24 cellular contexts compared by ENCODE assay signal in genomic region chr7:25307624-25308023, GRCh38.
DNase-seq lines count a peak whose midpoint lies in the region; ATAC-seq and TF ChIP-seq lines count a peak whose summit lies in the region.
"Had no signal": no experiment of that assay in that cellular context is flagged by ENCODE, and none has a peak within 500 bp of the region (broad histone marks: within the 10 kb centered on the region; RNA-seq: fewer than 3 reads in every experiment).

No MANE protein-coding gene starts in this region.

- ATAC-seq in WTC11 (no peak), GM21360 (IDR thresholded peaks at IDR 0.05; ENCODE audit: unreplicated experiment) (no peak)
- no peak for ATAC-seq in naive thymus-derived CD8-positive, alpha-beta T cell
- ATAC-seq: A549, GM12878 had no signal

- H2AFZ ChIP-seq in neural progenitor cell (replicated peaks), result no peak overlapping the region

- no peaks in the 10 kb centered on the region for H3K36me3 Mint-ChIP-seq in WTC11
- no peaks in the 10 kb centered on the region for H3K36me3 Mint-ChIP-seq in endodermal cell (ENCODE audit: low read depth)
- peaks cover 1% of the 10 kb centered on the region for H3K36me3 Mint-ChIP-seq in neural progenitor cell
- no peaks in the 10 kb centered on the region for H3K36me3 Mint-ChIP-seq in naive thymus-derived CD8-positive, alpha-beta T cell
- no peaks in the 10 kb centered on the region for H3K36me3 Mint-ChIP-seq in activated CD4-positive, alpha-beta memory T cell treated with anti-CD3 and anti-CD28 coated beads, Interleukin-2, amount 10 ng/mL, durations not matched to agents 7 days and 5 days (ENCODE audit: low read depth)
- H3K36me3 Mint-ChIP-seq: CD14-positive monocyte; CD8-positive, alpha-beta memory T cell had no signal

- H3K4me3 Mint-ChIP-seq in WTC11 (no peak overlapping the region), endodermal cell (no peak overlapping the region), neural progenitor cell (no peak overlapping the region)
- H3K4me3 Mint-ChIP-seq in naive thymus-derived CD8-positive, alpha-beta T cell, result no peak overlapping the region
- no peak overlapping the region for H3K4me3 Mint-ChIP-seq in activated CD4-positive, alpha-beta memory T cell treated with anti-CD3 and anti-CD28 coated beads, Interleukin-2, amount 10 ng/mL, durations not matched to agents 7 days and 5 days
- H3K4me3 Mint-ChIP-seq: CD14-positive monocyte; CD4-positive, alpha-beta T cell; CD8-positive, alpha-beta memory T cell; HFFc6 had no signal

- no peak overlapping the region for H3K4me3 ChIP-seq in endodermal cell (ENCODE audit: low read length)
- no peak overlapping the region for H3K4me3 ChIP-seq in neural progenitor cell
- H3K4me3 ChIP-seq: A549; BLaER1 treated with 17β-estradiol and CSF1 and Interleukin-3, amounts not matched to agents 10 nM and 100 nM; GM12878; HAP-1 had no signal

- H3K36me3 ChIP-seq in endodermal cell (ENCODE audit: control insufficient read depth, insufficient read depth, low read length) (no peaks in the 10 kb centered on the region), neural progenitor cell (no peaks in the 10 kb centered on the region)
- H3K36me3 ChIP-seq: BE2C; BLaER1 treated with 17β-estradiol and CSF1 and Interleukin-3, amounts not matched to agents 10 nM and 100 nM; HAP-1 had no signal

- no peak overlapping the region for H3K9ac ChIP-seq in endodermal cell (ENCODE audit: extremely low read depth, low read length, poor library complexity, severe bottlenecking)
- no peak overlapping the region for H3K9ac ChIP-seq in neural progenitor cell
- H3K9ac ChIP-seq: BLaER1 treated with 17β-estradiol and CSF1 and Interleukin-3, amounts not matched to agents 10 nM and 100 nM had no signal

- H3K4me2 ChIP-seq in neural progenitor cell, result no peak overlapping the region
- H3K4me2 ChIP-seq: A549; BLaER1 treated with 17β-estradiol and CSF1 and Interleukin-3, amounts not matched to agents 10 nM and 100 nM had no signal

- H4K20me1 ChIP-seq in neural progenitor cell (ENCODE audit: low read depth), result no peaks in the 10 kb centered on the region
- H4K20me1 ChIP-seq: BLaER1 treated with 17β-estradiol and CSF1 and Interleukin-3, amounts not matched to agents 10 nM and 100 nM had no signal

- H3K9me3 ChIP-seq in endodermal cell (ENCODE audit: control insufficient read depth, low read length) (no peaks in the 10 kb centered on the region), neural progenitor cell (ENCODE audit: low read depth) (no peaks in the 10 kb centered on the region)
- H3K9me3 ChIP-seq: A549; BE2C; BLaER1 treated with 17β-estradiol and CSF1 and Interleukin-3, amounts not matched to agents 10 nM and 100 nM; HAP-1 had no signal

- H3K4me1 ChIP-seq in endodermal cell (ENCODE audit: control insufficient read depth, insufficient read depth, low read length), result peaks cover 3% of the 10 kb centered on the region
- H3K4me1 ChIP-seq in neural progenitor cell, result peaks cover 8% of the 10 kb centered on the region
- H3K4me1 ChIP-seq: A549; BE2C; BLaER1 treated with 17β-estradiol and CSF1 and Interleukin-3, amounts not matched to agents 10 nM and 100 nM; HAP-1 had no signal

- H3K27me3 ChIP-seq in endodermal cell (ENCODE audit: control insufficient read depth, insufficient read depth, low read length, poor library complexity, severe bottlenecking) (no peaks in the 10 kb centered on the region), neural progenitor cell (no peaks in the 10 kb centered on the region)
- H3K27me3 ChIP-seq: BLaER1 treated with 17β-estradiol and CSF1 and Interleukin-3, amounts not matched to agents 10 nM and 100 nM had no signal

- POLR2A ChIA-PET in WTC11 (lab: Charles Lee), result no interaction called here
- POLR2A ChIA-PET in naive thymus-derived CD8-positive, alpha-beta T cell (lab: Charles Lee), result no interaction called here
- POLR2A ChIA-PET in activated CD4-positive, alpha-beta memory T cell treated with anti-CD3 and anti-CD28 coated beads, Interleukin-2, amount 10 ng/mL, durations not matched to agents 7 days and 5 days (lab: Charles Lee), result no interaction called here

- TF ChIP-seq CTCF in WTC11 (IDR thresholded peaks at IDR 0.05), result no peak
- TF ChIP-seq CTCF in endodermal cell (conservative IDR thresholded peaks at IDR 0.05), result no peak
- TF ChIP-seq CTCF in neural progenitor cell (IDR thresholded peaks at IDR 0.05), result no peak

- H3K27ac ChIP-seq in endodermal cell (ENCODE audit: low read depth, low read length) (peak overlapping the region; percentile 80), neural progenitor cell (no peak overlapping the region)
- H3K27ac ChIP-seq: A549; BLaER1 treated with 17β-estradiol and CSF1 and Interleukin-3, amounts not matched to agents 10 nM and 100 nM had no signal

- H3K4me1 Mint-ChIP-seq in WTC11 (peaks cover 32% of the 10 kb centered on the region), endodermal cell (no peaks in the 10 kb centered on the region), neural progenitor cell (peaks cover 41% of the 10 kb centered on the region)
- no peaks in the 10 kb centered on the region for H3K4me1 Mint-ChIP-seq in naive thymus-derived CD8-positive, alpha-beta T cell
- H3K4me1 Mint-ChIP-seq in activated CD4-positive, alpha-beta memory T cell treated with anti-CD3 and anti-CD28 coated beads, Interleukin-2, amount 10 ng/mL, durations not matched to agents 7 days and 5 days, result no peaks in the 10 kb centered on the region
- H3K4me1 Mint-ChIP-seq: CD14-positive monocyte; CD8-positive, alpha-beta memory T cell had no signal

- H3K9me3 Mint-ChIP-seq in WTC11, result no peaks in the 10 kb centered on the region; the same call in 1 of the 2 replicates
- no peaks in the 10 kb centered on the region for H3K9me3 Mint-ChIP-seq in endodermal cell
- peaks cover 20% of the 10 kb centered on the region for H3K9me3 Mint-ChIP-seq in neural progenitor cell
- H3K9me3 Mint-ChIP-seq in naive thymus-derived CD8-positive, alpha-beta T cell, result no peaks in the 10 kb centered on the region
- H3K9me3 Mint-ChIP-seq in activated CD4-positive, alpha-beta memory T cell treated with anti-CD3 and anti-CD28 coated beads, Interleukin-2, amount 10 ng/mL, durations not matched to agents 7 days and 5 days, result no peaks in the 10 kb centered on the region
- H3K9me3 Mint-ChIP-seq: CD14-positive monocyte; CD4-positive, alpha-beta T cell; CD8-positive, alpha-beta memory T cell had no signal

- H3K27ac Mint-ChIP-seq in WTC11, result no peak overlapping the region
- H3K27ac Mint-ChIP-seq in endodermal cell, result no peak overlapping the region
- H3K27ac Mint-ChIP-seq in neural progenitor cell, result peak overlapping the region; percentile 93
- H3K27ac Mint-ChIP-seq in naive thymus-derived CD8-positive, alpha-beta T cell, result no peak overlapping the region
- H3K27ac Mint-ChIP-seq in activated CD4-positive, alpha-beta memory T cell treated with anti-CD3 and anti-CD28 coated beads, Interleukin-2, amount 10 ng/mL, durations not matched to agents 7 days and 5 days, result no peak overlapping the region
- H3K27ac Mint-ChIP-seq: CD14-positive monocyte; CD4-positive, alpha-beta T cell; CD8-positive, alpha-beta memory T cell; HFFc6 had no signal

- H3K27me3 Mint-ChIP-seq in WTC11 (ENCODE audit: low read depth) (no peaks in the 10 kb centered on the region), endodermal cell (ENCODE audit: insufficient read depth) (no peaks in the 10 kb centered on the region), neural progenitor cell (ENCODE audit: insufficient read depth, low read depth) (peaks cover 3% of the 10 kb centered on the region)
- peaks cover 5 to 17% (median 6%) of the 10 kb centered on the region in 5 donors for H3K27me3 Mint-ChIP-seq in naive thymus-derived CD8-positive, alpha-beta T cell
- H3K27me3 Mint-ChIP-seq in activated CD4-positive, alpha-beta memory T cell treated with anti-CD3 and anti-CD28 coated beads, Interleukin-2, amount 10 ng/mL, durations not matched to agents 7 days and 5 days, result peaks cover 18% of the 10 kb centered on the region

- no peaks in the 10 kb centered on the region for H3K79me2 ChIP-seq in neural progenitor cell (ENCODE audit: low read depth)

- H3F3A ChIP-seq in neural progenitor cell (ENCODE audit: low read depth), result no peaks in the 10 kb centered on the region

- WGBS in endodermal cell (ENCODE audit: insufficient coverage in 1 of 2, insufficient read length in 1 of 2), 2 experiments, result 80% methylated on average over 1 of the region's 1 CpG

- DNase-seq in WTC11 (ENCODE audit: low spot score), result no peak
- no peak for DNase-seq in endodermal cell
- DNase-seq in neural progenitor cell (ENCODE audit: low spot score), result no peak
- no peak for DNase-seq in naive thymus-derived CD8-positive, alpha-beta T cell
- no peak for DNase-seq in HUDEP-2 (lab: John Stamatoyannopoulos, UW; ENCODE audit: unreplicated experiment in 76 of 76)
- DNase-seq in activated CD4-positive, alpha-beta memory T cell treated with anti-CD3 and anti-CD28 coated beads, Interleukin-2, amount 10 ng/mL, durations not matched to agents 7 days and 5 days, result no peak
- DNase-seq: 8988T; ACHN; AML-193; BE2C; CD4-positive, alpha-beta T cell; CD8-positive, alpha-beta memory T cell; DMS 273 treated with DMSO at 0.1 percent for 48 hours; DMS79; EL; GDM1; GOT3; HFFc6 had no signal

- CTCF ChIA-PET in WTC11 (lab: Charles Lee), result no interaction called here
- CTCF ChIA-PET in activated CD4-positive, alpha-beta memory T cell treated with anti-CD3 and anti-CD28 coated beads, Interleukin-2, amount 10 ng/mL, durations not matched to agents 7 days and 5 days (lab: Charles Lee), result no interaction called here

TF ChIP-seq in WTC11, 78 proteins besides CTCF, POLR2A, EP300 and RAD21:
- TF ChIP-seq ZNF396 (CRISPR knock-in tag; IDR thresholded peaks at IDR 0.05; ENCODE audit: borderline replicate concordance), result no peak
- no peak for TF ChIP-seq PRRX2 (CRISPR knock-in tag; IDR thresholded peaks at IDR 0.05)
- peak; percentile 99 for TF ChIP-seq HMGA2 (CRISPR knock-in tag; IDR thresholded peaks at IDR 0.05)
- TF ChIP-seq, protein P1, sequence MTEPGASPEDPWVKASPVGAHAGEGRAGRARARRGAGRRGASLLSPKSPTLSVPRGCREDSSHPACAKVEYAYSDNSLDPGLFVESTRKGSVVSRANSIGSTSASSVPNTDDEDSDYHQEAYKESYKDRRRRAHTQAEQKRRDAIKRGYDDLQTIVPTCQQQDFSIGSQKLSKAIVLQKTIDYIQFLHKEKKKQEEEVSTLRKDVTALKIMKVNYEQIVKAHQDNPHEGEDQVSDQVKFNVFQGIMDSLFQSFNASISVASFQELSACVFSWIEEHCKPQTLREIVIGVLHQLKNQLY (CRISPR knock-in tag; IDR thresholded peaks at IDR 0.05), result no peak
- no peak for TF ChIP-seq GTF2I (CRISPR knock-in tag; conservative IDR thresholded peaks at IDR 0.05)
